In the genomic region with DNA sequence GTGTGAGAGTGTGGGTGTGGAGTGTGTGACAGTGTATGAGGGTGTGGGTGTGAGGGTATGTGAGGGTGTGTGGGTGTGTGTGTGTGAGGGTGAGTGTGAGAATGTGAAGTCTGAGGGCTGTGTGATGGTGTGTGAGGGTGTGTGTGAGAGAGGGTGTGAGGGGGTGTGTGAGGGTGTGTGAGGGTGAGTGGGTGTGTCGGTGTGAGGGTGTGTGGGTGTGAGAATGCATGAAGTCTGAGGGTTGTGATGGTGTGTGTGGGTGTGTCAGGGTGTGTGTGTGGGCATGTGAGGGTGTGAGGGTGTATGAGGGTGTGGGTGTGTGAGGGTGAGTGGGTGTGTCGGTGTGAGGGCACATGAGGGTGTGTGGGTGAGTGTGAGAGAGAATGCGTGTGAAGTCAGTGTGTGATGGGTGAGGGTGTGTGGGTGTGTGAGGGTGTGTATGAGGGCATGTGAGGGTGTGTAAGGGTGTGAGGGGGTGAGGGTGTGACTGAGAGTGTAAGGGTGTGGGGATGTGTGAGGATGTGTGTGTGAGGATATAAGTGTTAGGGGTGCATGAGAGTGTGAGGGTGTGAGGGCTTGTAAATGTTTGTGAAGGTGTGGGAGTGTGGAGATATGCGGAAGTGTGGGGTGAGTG, we compare ENCODE assay signal across 22 cellular contexts. TPM values are rescaled to one million over a fixed set of nuclear protein-coding genes. Genes with fewer than 3 reads are reported as not detected.
A peak's percentile ranks its signal among the peaks of the same experiment; 100 is the strongest.
DNase-seq lines count a peak whose midpoint lies in the region; ATAC-seq, FAIRE-seq and TF ChIP-seq lines count a peak whose summit lies in the region.
"Had no signal": no experiment of that assay in that cellular context is flagged by ENCODE, and none has a peak within 500 bp of the region (broad histone marks: within the 10 kb centered on the region; RNA-seq: fewer than 3 reads in every experiment).

No MANE protein-coding gene starts in this region.

- no peak for TF ChIP-seq POLR2A in H1 (IDR thresholded peaks at IDR 0.05; ENCODE audit: control extremely low read depth in 1 of 2, low read depth in 2 of 2, low read length in 2 of 2)

- FAIRE-seq in H1 (lab: Jason Lieb, UNC) = no peak
- FAIRE-seq: frontal cortex had no signal

- H3K27me3 ChIP-seq in RWPE2 (ENCODE audit: insufficient read depth, poor library complexity, severe bottlenecking) (no peaks in the 10 kb centered on the region), H1 (replicated peaks in 1 of 4; ENCODE audit: control insufficient read depth in 3 of 4, extremely low read depth in 1 of 4, insufficient read depth in 3 of 4, low read length in 3 of 4) (no peaks in the 10 kb centered on the region), MG63 (no peaks in the 10 kb centered on the region), H7 (ENCODE audit: control insufficient read depth, insufficient read depth, low read length) (no peaks in the 10 kb centered on the region)
- H3K27me3 ChIP-seq: dorsolateral prefrontal cortex, vagina had no signal

- no peak overlapping the region for H3K18ac ChIP-seq in H1 (ENCODE audit: extremely low read depth, low read length)

- no peaks in the 10 kb centered on the region for H3K9me3 ChIP-seq in RWPE2 (ENCODE audit: severe bottlenecking)
- H3K9me3 ChIP-seq in H1 (ENCODE audit: insufficient read depth in 2 of 2, low read depth in 1 of 2, low read length in 1 of 2) = peaks cover 17 to 62% of the 10 kb centered on the region in 2 experiments; a peak in 3 of 4 replicates
- H3K9me3 ChIP-seq in MG63 = no peaks in the 10 kb centered on the region
- H3K9me3 ChIP-seq: vagina had no signal

- TF ChIP-seq RAD21 in H1 (IDR thresholded peaks at IDR 0.05 in 1 of 2, conservative IDR thresholded peaks at IDR 0.05 in 1 of 2; ENCODE audit: low read depth in 2 of 2, low read length in 2 of 2) = no peak

- DNase-seq in natural killer cell = no peak
- no peak for DNase-seq in natural killer cell treated with Interleukin-12 subunit alpha and Interleukin-12 subunit beta and Interleukin-15 and Interleukin-18, amount 100 ng/mL, for 72 hours (ENCODE audit: low spot score)
- peak; percentile 45 for DNase-seq in RWPE2 (ENCODE audit: low spot score)
- no peak for DNase-seq in H1 (ENCODE audit: low read depth in 1 of 2, low spot score in 2 of 2)
- DNase-seq in NCI-H2029 treated with DMSO at 0.1 percent for 48 hours (lab: John Stamatoyannopoulos, UW) = no peak
- DNase-seq in MG63 = no peak
- no peak for DNase-seq in stimulated activated CD4-positive, alpha-beta T cell treated with anti-CD3 and anti-CD28 coated beads, Interleukin-4, amount 100 ng/mL, for 4 hours
- no peak for DNase-seq in H7
- DNase-seq: activated T-cell treated with anti-CD3 and anti-CD28 coated beads, Interleukin-2, amount 50 U/mL, for 72 hours; CD4-positive, alpha-beta memory T cell; dorsolateral prefrontal cortex; KG1; kidney glomerular epithelial cell; mesenchymal stem cell; NCI-H1048; NCI-H510A; stimulated activated CD4-positive, alpha-beta T cell treated with anti-CD3 and anti-CD28 coated beads, Interleukin-2, amount 100 ng/mL, for 24 hours; WERI-Rb-1 had no signal

- H3K4me3 Mint-ChIP-seq in natural killer cell = no peak overlapping the region
- no peak overlapping the region for H3K4me3 Mint-ChIP-seq in natural killer cell treated with Interleukin-12 subunit alpha and Interleukin-12 subunit beta and Interleukin-15 and Interleukin-18, amount 100 ng/mL, for 72 hours
- H3K4me3 Mint-ChIP-seq: activated T-cell treated with anti-CD3 and anti-CD28 coated beads, Interleukin-2, amount 50 U/mL, for 72 hours; CD4-positive, alpha-beta memory T cell; nephron had no signal

- no peak overlapping the region for H4K8ac ChIP-seq in H1 (ENCODE audit: extremely low read depth, insufficient read depth, low read length)

- H3K79me2 ChIP-seq in H1 (ENCODE audit: control insufficient read depth in 1 of 2, insufficient read depth in 2 of 2, low read length in 2 of 2) = no peaks in the 10 kb centered on the region

- H2BK120ac ChIP-seq in H1 (replicated peaks; ENCODE audit: low read depth, low read length) = no peak overlapping the region

- ATAC-seq in natural killer cell (no peak), RWPE2 (ENCODE audit: low read depth) (no peak)
- ATAC-seq in natural killer cell treated with Interleukin-12 subunit alpha and Interleukin-12 subunit beta and Interleukin-15 and Interleukin-18, amount 100 ng/mL, for 72 hours = no peak
- ATAC-seq: activated T-cell treated with anti-CD3 and anti-CD28 coated beads, Interleukin-2, amount 50 U/mL, for 72 hours; Right ventricle myocardium inferior had no signal

- intact Hi-C loops in natural killer cell (cut with micrococcal nuclease) = no loop called here

- H4K20me1 ChIP-seq in H1 (replicated peaks in 1 of 2; ENCODE audit: control insufficient read depth in 1 of 2, insufficient read depth in 2 of 2, low read length in 2 of 2) = peaks cover 0 to 2% of the 10 kb centered on the region in 2 experiments

- H2BK12ac ChIP-seq in H1 (ENCODE audit: low read depth, low read length) = no peak overlapping the region

- TF ChIP-seq CTCF in natural killer cell (IDR thresholded peaks at IDR 0.05) (no peak), RWPE2 (IDR thresholded peaks at IDR 0.05; ENCODE audit: poor library complexity, severe bottlenecking) (no peak), H1 (IDR thresholded peaks at IDR 0.05; ENCODE audit: control extremely low read depth in 1 of 3, insufficient read depth in 1 of 3, low read depth in 1 of 3, low read length in 3 of 3) (no peak)

- H3K14ac ChIP-seq in H1 (ENCODE audit: insufficient read length) = no peak overlapping the region

- H3K9ac ChIP-seq in H1 (replicated peaks in 1 of 4; ENCODE audit: extremely low read depth in 1 of 4, low read depth in 3 of 4, low read length in 3 of 4) = no peak overlapping the region; a peak in 1 of 7 replicates

- POLR2A ChIA-PET in H1 (lab: Charles Lee; ENCODE audit: partially characterized antibody) = no interaction called here

- no peak overlapping the region for H2BK5ac ChIP-seq in H1 (ENCODE audit: low read depth, low read length)

- H3K4ac ChIP-seq in H1 (replicated peaks; ENCODE audit: insufficient read length, low read depth, low read length) = no peak overlapping the region

- CTCF ChIA-PET in H1 (lab: Charles Lee; ENCODE audit: partially characterized antibody) = no interaction called here

- no peak for TF ChIP-seq EP300 in H1 (IDR thresholded peaks at IDR 0.05; ENCODE audit: borderline replicate concordance in 1 of 2, low read depth in 2 of 2, low read length in 2 of 2)

- WGBS in H1 (ENCODE audit: extremely low coverage in 1 of 2, insufficient coverage in 1 of 2, insufficient read length in 1 of 2, insufficient replicate concordance in 2 of 2, low coverage in 1 of 2, low lambda C conversion rate in 2 of 2, missing lambda C conversion rate in 1 of 2), 2 experiments = 76 to 100% methylated on average over 2 to 4 of the region's 4 CpGs

- no peak overlapping the region for H2AFZ ChIP-seq in H1 (ENCODE audit: low read length)

- peaks cover 3 to 7% of the 10 kb centered on the region in 2 donors for H3K9me3 Mint-ChIP-seq in natural killer cell
- peaks cover 4% of the 10 kb centered on the region for H3K9me3 Mint-ChIP-seq in natural killer cell treated with Interleukin-12 subunit alpha and Interleukin-12 subunit beta and Interleukin-15 and Interleukin-18, amount 100 ng/mL, for 72 hours
- H3K9me3 Mint-ChIP-seq: CD4-positive, alpha-beta memory T cell had no signal

- no peaks in the 10 kb centered on the region for H3K36me3 Mint-ChIP-seq in natural killer cell
- no peaks in the 10 kb centered on the region for H3K36me3 Mint-ChIP-seq in natural killer cell treated with Interleukin-12 subunit alpha and Interleukin-12 subunit beta and Interleukin-15 and Interleukin-18, amount 100 ng/mL, for 72 hours
- H3K36me3 Mint-ChIP-seq: CD4-positive, alpha-beta memory T cell had no signal

- no peak overlapping the region for H4K91ac ChIP-seq in H1 (replicated peaks; ENCODE audit: insufficient read length, low read length)

- H3K36me3 ChIP-seq in RWPE2 (ENCODE audit: low read depth) (no peaks in the 10 kb centered on the region), H1 (ENCODE audit: control insufficient read depth in 2 of 4, insufficient read depth in 4 of 4, low read length in 3 of 4) (no peaks in the 10 kb centered on the region), MG63 (no peaks in the 10 kb centered on the region), H7 (replicated peaks; ENCODE audit: control insufficient read depth, insufficient read depth, low read length) (no peaks in the 10 kb centered on the region)
- H3K36me3 ChIP-seq: vagina, WERI-Rb-1 had no signal

- peaks cover 0 to 18% of the 10 kb centered on the region in 2 donors for H3K4me1 Mint-ChIP-seq in natural killer cell
- H3K4me1 Mint-ChIP-seq in natural killer cell treated with Interleukin-12 subunit alpha and Interleukin-12 subunit beta and Interleukin-15 and Interleukin-18, amount 100 ng/mL, for 72 hours (ENCODE audit: low read depth in 2 of 2) = peaks cover 15 to 16% of the 10 kb centered on the region in 2 donors
- H3K4me1 Mint-ChIP-seq: nephron had no signal

- H3K23me2 ChIP-seq in H1 (ENCODE audit: low read depth, low read length) = peaks cover 19% of the 10 kb centered on the region; the same call in 1 of the 2 replicates

- H2BK20ac ChIP-seq in H1 (ENCODE audit: low read length) = no peak overlapping the region

- no peak overlapping the region for H2AK5ac ChIP-seq in H1 (ENCODE audit: low read depth, low read length)

- H3K56ac ChIP-seq in H1 (replicated peaks; ENCODE audit: insufficient read length, low read depth, low read length) = peak overlapping the region; percentile 87

- H4K5ac ChIP-seq in H1 (ENCODE audit: insufficient read length, low read depth, low read length) = no peak overlapping the region

- H3K23ac ChIP-seq in H1 (ENCODE audit: insufficient read length) = no peak overlapping the region

- peak overlapping the region; percentile 27 to 85 for H3K27ac Mint-ChIP-seq in natural killer cell
- H3K27ac Mint-ChIP-seq in natural killer cell treated with Interleukin-12 subunit alpha and Interleukin-12 subunit beta and Interleukin-15 and Interleukin-18, amount 100 ng/mL, for 72 hours = peak overlapping the region in 1 of 2 donors; percentile 52
- H3K27ac Mint-ChIP-seq: activated T-cell treated with anti-CD3 and anti-CD28 coated beads, Interleukin-2, amount 50 U/mL, for 72 hours; nephron had no signal

- H3K4me3 ChIP-seq in RWPE2 (ENCODE audit: severe bottlenecking) (no peak overlapping the region), H1 (ENCODE audit: extremely low read depth in 1 of 4, insufficient read depth in 2 of 4, low read depth in 3 of 4, low read length in 4 of 4) (no peak overlapping the region), MG63 (no peak overlapping the region), H7 (ENCODE audit: insufficient read depth, low read depth, low read length) (no peak overlapping the region)
- H3K4me3 ChIP-seq: dorsolateral prefrontal cortex, vagina had no signal

- H3K27me3 Mint-ChIP-seq in natural killer cell (ENCODE audit: low read depth in 2 of 2) = no peaks in the 10 kb centered on the region
- H3K27me3 Mint-ChIP-seq in natural killer cell treated with Interleukin-12 subunit alpha and Interleukin-12 subunit beta and Interleukin-15 and Interleukin-18, amount 100 ng/mL, for 72 hours = no peaks in the 10 kb centered on the region
- H3K27me3 Mint-ChIP-seq: CD4-positive, alpha-beta memory T cell had no signal

- H3K4me1 ChIP-seq in RWPE2 (ENCODE audit: insufficient read depth, poor library complexity, severe bottlenecking) (no peaks in the 10 kb centered on the region), H1 (replicated peaks in 1 of 4; ENCODE audit: control insufficient read depth in 3 of 4, insufficient read depth in 4 of 4, low read length in 3 of 4) (no peaks in the 10 kb centered on the region)
- H3K4me1 ChIP-seq: vagina had no signal

- H3K27ac ChIP-seq in RWPE2 (ENCODE audit: poor library complexity, severe bottlenecking) (no peak overlapping the region), H1 (ENCODE audit: low read depth, low read length) (no peak overlapping the region)
- H3K27ac ChIP-seq: dorsolateral prefrontal cortex, vagina, WERI-Rb-1 had no signal

- no peak overlapping the region for H2BK15ac ChIP-seq in H1 (ENCODE audit: low read length)

- H3K79me1 ChIP-seq in H1 (ENCODE audit: low read depth, low read length) = no peaks in the 10 kb centered on the region

- no peak overlapping the region for H3K4me2 ChIP-seq in H1 (ENCODE audit: insufficient read depth in 1 of 2, low read depth in 2 of 2, low read length in 2 of 2)

RNA-seq across cellular contexts. Expression of gene TMEM121, which starts 36.4 kb away (rescaled TPM):
- under 1 TPM in 2 of 3 donors, not detected in 1; 0.54 to 0.80 TPM for total RNA-seq in natural killer cell
- 1 to 10 TPM; 1.8 to 4.2 TPM for total RNA-seq in natural killer cell treated with Interleukin-12 subunit alpha and Interleukin-12 subunit beta and Interleukin-15 and Interleukin-18, amount 100 ng/mL, for 72 hours
- not detected in 2 replicates for total RNA-seq in H1 (2021; fragmentation: NEBNext Ultra II Directional; extraction: Animal tissue kit (Norgen Biotek cat#: 25700))
- 1.9 and 2.4 TPM in 2 replicates for polyA plus RNA-seq in H1 (2011; rRNA removed)
- 1.8 TPM for polyA plus RNA-seq in H1 (2011; cell fraction: cytosol; rRNA removed)
- polyA plus RNA-seq in H1 (2011; cell fraction: nucleus; rRNA removed) = 1.7 TPM
- polyA plus RNA-seq in H1 (2012, experiment 1 of 2) = 0.48 to 0.85 TPM (median 0.71 TPM) in 4 replicates
- 0.55 TPM for polyA plus RNA-seq in H1 (2012, experiment 2 of 2)
- 0.85 TPM for polyA plus RNA-seq in H1 (2013, experiment 1 of 2)
- polyA plus RNA-seq in H1 (2013, experiment 2 of 2) = 0.77 TPM
- polyA minus RNA-seq in H1 (2011; rRNA and poly(A)+ RNA removed) = 0.16 and 0.59 TPM in 2 replicates
- polyA minus RNA-seq in H1 (2011; cell fraction: cytosol; rRNA and poly(A)+ RNA removed) = 1.8 TPM
- 1.8 TPM for polyA minus RNA-seq in H1 (2011; cell fraction: nucleus; rRNA and poly(A)+ RNA removed)
- total RNA-seq in MG63 (2014; rRNA removed; shearing (Covaris generic); ENCODE audit: low replicate concordance) = 7.1 and 17.0 TPM in 2 replicates
- 0.67 and 0.80 TPM in 2 replicates for total RNA-seq in H7 (2014; rRNA removed; shearing (Covaris generic))
